In the genomic region with DNA sequence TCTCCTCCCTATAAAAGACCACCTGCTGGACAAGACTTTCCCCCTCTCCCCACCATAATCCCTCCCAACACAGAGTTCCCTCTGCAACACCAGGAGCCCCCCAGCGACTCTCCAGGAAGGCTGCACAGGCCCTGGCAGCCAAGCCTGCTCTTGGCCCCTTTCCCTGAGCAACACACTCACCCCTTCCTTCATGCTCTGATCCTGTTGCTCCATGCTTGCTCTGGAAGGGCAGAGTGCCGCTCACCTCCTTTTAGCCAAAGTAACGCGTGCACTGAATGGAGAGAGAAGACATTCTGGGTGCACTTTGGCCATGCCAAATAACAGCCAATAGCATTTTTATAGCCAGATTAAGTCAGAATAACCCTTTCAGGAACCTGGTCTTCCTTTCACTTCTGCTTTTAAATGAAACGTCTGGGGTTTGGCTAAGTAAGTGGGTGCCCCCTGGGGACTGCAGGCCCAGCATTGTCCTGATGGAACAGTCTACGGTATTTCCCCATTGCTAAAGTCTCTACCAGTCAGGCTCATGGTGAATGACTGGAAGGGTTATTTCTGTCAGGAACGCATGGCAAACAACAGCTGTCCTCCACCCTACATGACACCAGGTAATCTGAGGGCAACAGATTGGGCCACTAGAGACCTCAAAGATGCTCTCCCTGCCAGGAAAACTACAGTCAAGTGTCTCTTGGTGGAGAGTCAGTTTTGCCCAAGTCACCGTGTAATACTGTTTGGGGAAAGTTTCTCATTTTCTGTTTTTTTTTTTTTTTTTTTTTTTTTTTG, we compare ENCODE assay signal across 8 cellular contexts. TPM values are rescaled to one million over a fixed set of nuclear protein-coding genes. Genes with fewer than 3 reads are reported as not detected.
DNase-seq lines count a peak whose midpoint lies in the region; ATAC-seq and TF ChIP-seq lines count a peak whose summit lies in the region.

Gene SLC2A5, minus strand, starts transcription at position 312 of the 777 bp plus-strand sequence. Its CDS starts 99 bp downstream, at position 213.

- peaks cover 15% of the 10 kb centered on the region for H3K4me1 Mint-ChIP-seq in T-helper 1 cell treated with Interleukin-12 subunit alpha and Interleukin-12 subunit beta and Interleukin-4 antibody, amounts not matched to agents 30 μg/mL and 1 μg/mL, for 36 hours (ENCODE audit: low read depth)

- TF ChIP-seq CTCF in fibroblast of the aortic adventitia (IDR thresholded peaks at IDR 0.05; ENCODE audit: insufficient read depth, low read length): no peak

- DNase-seq in T-helper 1 cell (no peak), NCI-H82 (lab: John Stamatoyannopoulos, UW) (peak; percentile 87), fibroblast of the aortic adventitia (ENCODE audit: low read depth) (peak; percentile 61), ACHN (no peak)
- no peak for DNase-seq in stimulated activated CD4-positive, alpha-beta T cell treated with anti-CD3 and anti-CD28 coated beads, Interleukin-4, amount 100 ng/mL, for 4 hours

- no peaks in the 10 kb centered on the region for H3K9me3 Mint-ChIP-seq in T-helper 1 cell treated with Interleukin-12 subunit alpha and Interleukin-12 subunit beta and Interleukin-4 antibody, amounts not matched to agents 30 μg/mL and 1 μg/mL, for 36 hours

- peak within 1 kb of the TSS in 20 of 21 experiments; percentile 8 to 84 (median 46) for H3K27ac ChIP-seq in skin epidermis

- peaks cover 22% of the 10 kb centered on the region for H3K27me3 Mint-ChIP-seq in T-helper 1 cell treated with Interleukin-12 subunit alpha and Interleukin-12 subunit beta and Interleukin-4 antibody, amounts not matched to agents 30 μg/mL and 1 μg/mL, for 36 hours (ENCODE audit: low read depth)

- in situ Hi-C loops in ACHN (cut with HindIII; ENCODE audit: low pct_ligation_motif_present, low pct_unique_long_range_greater_than_20kb, low sequenced_read_pairs): no loop called here

- H3K4me3 ChIP-seq in fibroblast of the aortic adventitia (ENCODE audit: low read depth, low read length): peak within 1 kb of the TSS; percentile 23
- H3K4me3 ChIP-seq in skin epidermis: peak within 1 kb of the TSS in 1 of 7 experiments; percentile 5

- peak within 1 kb of the TSS; percentile 46 for H3K27ac Mint-ChIP-seq in T-helper 1 cell treated with Interleukin-12 subunit alpha and Interleukin-12 subunit beta and Interleukin-4 antibody, amounts not matched to agents 30 μg/mL and 1 μg/mL, for 36 hours

- peak; percentile 80 for ATAC-seq in HG02870 (IDR thresholded peaks at IDR 0.05; ENCODE audit: unreplicated experiment)

- H3K36me3 Mint-ChIP-seq in T-helper 1 cell treated with Interleukin-12 subunit alpha and Interleukin-12 subunit beta and Interleukin-4 antibody, amounts not matched to agents 30 μg/mL and 1 μg/mL, for 36 hours (ENCODE audit: low read depth): no peaks in the 10 kb centered on the region

- H3K4me3 Mint-ChIP-seq in T-helper 1 cell treated with Interleukin-12 subunit alpha and Interleukin-12 subunit beta and Interleukin-4 antibody, amounts not matched to agents 30 μg/mL and 1 μg/mL, for 36 hours: no peak within 1 kb of the TSS

RNA-seq across cellular contexts. Expression of gene SLC2A5, which starts in this region (rescaled TPM):
- total RNA-seq in fibroblast of the aortic adventitia (ENCODE audit: low replicate concordance): 0.90 and 1.1 TPM in 2 replicates

Comparison
In these comparisons a context has a peak if more than half of its experiments do, and no peak if none do; other contexts are left out.
1. DNase-seq: peak in NCI-H82 (single experiment) and fibroblast of the aortic adventitia (single experiment); none in T-helper 1 cell (0 of 5), ACHN (single experiment) and stimulated activated CD4-positive, alpha-beta T cell treated with anti-CD3 and anti-CD28 coated beads, Interleukin-4, amount 100 ng/mL, for 4 hours (0 of 2).